Comparison of ENCODE assay signal across 9 cellular contexts in genomic region chr5:95284512-95285405, GRCh38. TPM values are rescaled to one million over a fixed set of nuclear protein-coding genes. Genes with fewer than 3 reads are reported as not detected.
DNase-seq lines count a peak whose midpoint lies in the region; ATAC-seq, FAIRE-seq and TF ChIP-seq lines count a peak whose summit lies in the region.
"Had no signal": no experiment of that assay in that cellular context is flagged by ENCODE, and none has a peak within 500 bp of the region (broad histone marks: within the 10 kb centered on the region; RNA-seq: fewer than 3 reads in every experiment).

Gene MCTP1 (minus strand): TSS chr5:95285094.

- H2BK12ac ChIP-seq in H9 (ENCODE audit: insufficient read length, low read depth, low read length): no peak within 1 kb of the TSS

- DNase-seq in DMS79 treated with DMSO at 0.1 percent for 48 hours (lab: John Stamatoyannopoulos, UW): peak; percentile 12
- no peak for DNase-seq in DMS79 (lab: John Stamatoyannopoulos, UW)
- peak; percentile 66 for DNase-seq in H9
- DNase-seq in NCI-H146 (lab: John Stamatoyannopoulos, UW): peak; percentile 80
- DNase-seq in activated T-helper 2 cell treated with anti-CD3 and anti-CD28 coated beads, Interferon-gamma antibody, Interleukin-2, Interleukin-4, amounts not matched to agents 10 μg/mL and 5 μg/mL and 100 μg/mL, durations not matched to agents 14 hours and 24 hours and 36 hours (ENCODE audit: low spot score): no peak
- no peak for DNase-seq in cardiac septum (ENCODE audit: low spot score)
- peak; percentile 25 to 85 (median 46) for DNase-seq in pancreas
- DNase-seq in NCI-H187 treated with DMSO at 0.1 percent for 48 hours (lab: John Stamatoyannopoulos, UW): no peak

- H3T11ph ChIP-seq in H9 (ENCODE audit: low read length): no peak within 1 kb of the TSS

- no peaks in the 10 kb centered on the region for H3K36me3 ChIP-seq in pancreas

- H3K27me3 Mint-ChIP-seq in H9 (ENCODE audit: low read depth): peaks cover 25% of the 10 kb centered on the region
- H3K27me3 Mint-ChIP-seq in activated T-helper 2 cell treated with anti-CD3 and anti-CD28 coated beads, Interferon-gamma antibody, Interleukin-2, Interleukin-4, amounts not matched to agents 10 μg/mL and 5 μg/mL and 100 μg/mL, durations not matched to agents 14 hours and 24 hours and 36 hours (ENCODE audit: low read depth): peaks cover 62% of the 10 kb centered on the region

- no peak within 1 kb of the TSS for H4K5ac ChIP-seq in H9 (ENCODE audit: insufficient read length, low read depth, low read length)

- H3K27me3 ChIP-seq in H9 (ENCODE audit: insufficient read depth, low read length) (peaks cover 6% of the 10 kb centered on the region; the same call in 1 of the 2 replicates), pancreas (peaks cover 0 to 23% (median 12%) of the 10 kb centered on the region in 4 donors)

- no peak within 1 kb of the TSS for H3K4ac ChIP-seq in H9 (ENCODE audit: low read depth, low read length)

- H3K79me2 ChIP-seq in H9 (ENCODE audit: insufficient read depth, low read length): no peaks in the 10 kb centered on the region

- peak within 1 kb of the TSS; percentile 95 for H3K4me2 ChIP-seq in H9 (ENCODE audit: insufficient read depth, insufficient read length, low read length)

- H3K27ac ChIP-seq in H9 (ENCODE audit: insufficient read length, low read depth, low read length) (no peak within 1 kb of the TSS), pancreas (no peak within 1 kb of the TSS)

- H2AFZ ChIP-seq in H9 (ENCODE audit: low read length): no peak within 1 kb of the TSS

- H2BK15ac ChIP-seq in H9 (ENCODE audit: low read depth, low read length): no peak within 1 kb of the TSS

- H2BK5ac ChIP-seq in H9 (ENCODE audit: insufficient read length, low read length): no peak within 1 kb of the TSS

- H3K4me3 Mint-ChIP-seq in H9: peak within 1 kb of the TSS; percentile 64 to 88
- peak within 1 kb of the TSS; percentile 58 for H3K4me3 Mint-ChIP-seq in activated T-helper 2 cell treated with anti-CD3 and anti-CD28 coated beads, Interferon-gamma antibody, Interleukin-2, Interleukin-4, amounts not matched to agents 10 μg/mL and 5 μg/mL and 100 μg/mL, durations not matched to agents 14 hours and 24 hours and 36 hours (ENCODE audit: low read depth)

- H4K8ac ChIP-seq in H9 (replicated peaks; ENCODE audit: insufficient read length, low read depth, low read length): no peak within 1 kb of the TSS

- H3K18ac ChIP-seq in H9 (ENCODE audit: insufficient read length, low read depth, low read length): no peak within 1 kb of the TSS

- H3K27ac Mint-ChIP-seq in H9: peak within 1 kb of the TSS in 1 of 3 experiments; percentile 65; a peak in 1 of 7 replicates
- H3K27ac Mint-ChIP-seq in activated T-helper 2 cell treated with anti-CD3 and anti-CD28 coated beads, Interferon-gamma antibody, Interleukin-2, Interleukin-4, amounts not matched to agents 10 μg/mL and 5 μg/mL and 100 μg/mL, durations not matched to agents 14 hours and 24 hours and 36 hours: no peak within 1 kb of the TSS

- peaks cover 10% of the 10 kb centered on the region for H3K23me2 ChIP-seq in H9 (ENCODE audit: insufficient read length, low read depth, low read length, poor library complexity, severe bottlenecking)

- H4K20me1 ChIP-seq in H9 (ENCODE audit: control insufficient read depth, insufficient read depth, insufficient read length): no peaks in the 10 kb centered on the region

- no peak within 1 kb of the TSS for H2BK20ac ChIP-seq in H9 (ENCODE audit: low read depth, low read length, poor library complexity, severe bottlenecking)

- H3K79me1 ChIP-seq in H9 (ENCODE audit: insufficient read depth, low read depth, low read length, poor library complexity, severe bottlenecking): no peaks in the 10 kb centered on the region

- no peak within 1 kb of the TSS for H4K91ac ChIP-seq in H9 (ENCODE audit: insufficient read length, low read depth, low read length)

- H3K56ac ChIP-seq in H9 (ENCODE audit: insufficient read length, low read depth, low read length): no peak within 1 kb of the TSS

- H3K9me3 Mint-ChIP-seq in H9: no peaks in the 10 kb centered on the region; a peak in 1 of 5 replicates
- H3K9me3 Mint-ChIP-seq in activated T-helper 2 cell treated with anti-CD3 and anti-CD28 coated beads, Interferon-gamma antibody, Interleukin-2, Interleukin-4, amounts not matched to agents 10 μg/mL and 5 μg/mL and 100 μg/mL, durations not matched to agents 14 hours and 24 hours and 36 hours: no peaks in the 10 kb centered on the region

- WGBS in H9 (ENCODE audit: extremely low coverage, insufficient read length, low lambda C conversion rate): no CpG with 5 or more reads among the region's 91 CpGs
- 1% methylated on average over 62 to 91 of the region's 91 CpGs for WGBS in pancreas, 2 donors

- no peak within 1 kb of the TSS for H2AK5ac ChIP-seq in H9 (ENCODE audit: insufficient read length, low read length)

- ATAC-seq in pancreas: peak; percentile 74 to 80 (median 76)

- intact Hi-C loops in activated T-helper 2 cell treated with anti-CD3 and anti-CD28 coated beads, Interferon-gamma antibody, Interleukin-2, Interleukin-4, amounts not matched to agents 10 μg/mL and 5 μg/mL and 100 μg/mL, durations not matched to agents 14 hours and 24 hours and 36 hours (cut with micrococcal nuclease): no loop called here
- intact Hi-C loops in cardiac septum (cut with DNase I): no loop called here
- intact Hi-C loops in pancreas (cut with DNase I): no loop called here

- TF ChIP-seq CTCF in H9 (conservative IDR thresholded peaks at IDR 0.05): no peak
- no peak for TF ChIP-seq CTCF in pancreas (IDR thresholded peaks at IDR 0.05)

- peaks cover 39 to 40% of the 10 kb centered on the region in 2 experiments for H3K4me1 Mint-ChIP-seq in H9
- H3K4me1 Mint-ChIP-seq in activated T-helper 2 cell treated with anti-CD3 and anti-CD28 coated beads, Interferon-gamma antibody, Interleukin-2, Interleukin-4, amounts not matched to agents 10 μg/mL and 5 μg/mL and 100 μg/mL, durations not matched to agents 14 hours and 24 hours and 36 hours (ENCODE audit: low read depth): peaks cover 4% of the 10 kb centered on the region

- H3K36me3 Mint-ChIP-seq in H9 (ENCODE audit: insufficient read depth in 1 of 3, low read depth in 3 of 3): peaks cover 0 to 1% (median 0%) of the 10 kb centered on the region in 3 experiments; a peak in 1 of 7 replicates
- no peaks in the 10 kb centered on the region for H3K36me3 Mint-ChIP-seq in activated T-helper 2 cell treated with anti-CD3 and anti-CD28 coated beads, Interferon-gamma antibody, Interleukin-2, Interleukin-4, amounts not matched to agents 10 μg/mL and 5 μg/mL and 100 μg/mL, durations not matched to agents 14 hours and 24 hours and 36 hours (ENCODE audit: low read depth)

- no peak within 1 kb of the TSS for H3K9ac ChIP-seq in H9 (ENCODE audit: extremely low read depth, insufficient read length, low read length)

- H3K4me1 ChIP-seq in H9 (ENCODE audit: insufficient read depth, low read length) (peaks cover 2% of the 10 kb centered on the region; the same call in 1 of the 2 replicates), pancreas (peaks cover 0 to 4% (median 0%) of the 10 kb centered on the region in 3 donors)

- no peak within 1 kb of the TSS for H3K14ac ChIP-seq in H9 (ENCODE audit: insufficient read depth, low read length)

- H3K4me3 ChIP-seq in pancreas: peak within 1 kb of the TSS; percentile 41 to 83 (median 52)

- H3K9me3 ChIP-seq in H9 (ENCODE audit: control insufficient read depth, low read depth, low read length) (no peaks in the 10 kb centered on the region), pancreas (no peaks in the 10 kb centered on the region)

- no peak for FAIRE-seq in pancreas (lab: Jason Lieb, UNC)
- FAIRE-seq: A204.1 had no signal

- H3K23ac ChIP-seq in H9 (ENCODE audit: insufficient read length, low read depth, low read length): no peak within 1 kb of the TSS

- H2BK120ac ChIP-seq in H9 (ENCODE audit: low read depth, low read length, poor library complexity, severe bottlenecking): no peak within 1 kb of the TSS

RNA-seq across cellular contexts. Expression of gene MCTP1, which starts in this region (rescaled TPM):
- total RNA-seq in H9 (2021): 2.5 and 3.0 TPM in 2 replicates
- not detected in 2 replicates for total RNA-seq in activated T-helper 2 cell treated with anti-CD3 and anti-CD28 coated beads, Interferon-gamma antibody, Interleukin-2, Interleukin-4, amounts not matched to agents 10 μg/mL and 5 μg/mL and 100 μg/mL, durations not matched to agents 14 hours and 24 hours and 36 hours
- total RNA-seq in cardiac septum: 11.5 TPM
- total RNA-seq in pancreas: 1 to 10 TPM; 1.6 to 8.1 (median 2.6) TPM
- 1 to 10 TPM in 1 of 2 donors, under 1 TPM in 1; 0.80 to 1.5 TPM for polyA plus RNA-seq in pancreas

Comparison
In these comparisons a context has a peak if more than half of its experiments do, and no peak if none do; other contexts are left out.
1. DNase-seq: peak in DMS79 treated with DMSO at 0.1 percent for 48 hours (single experiment), H9 (single experiment), NCI-H146 (single experiment) and pancreas (6 of 6); none in DMS79 (single experiment), activated T-helper 2 cell treated with anti-CD3 and anti-CD28 coated beads, Interferon-gamma antibody, Interleukin-2, Interleukin-4, amounts not matched to agents 10 μg/mL and 5 μg/mL and 100 μg/mL, durations not matched to agents 14 hours and 24 hours and 36 hours (single experiment), cardiac septum (single experiment) and NCI-H187 treated with DMSO at 0.1 percent for 48 hours (single experiment).